Comparison of ENCODE assay signal across 28 cellular contexts in the genomic region with DNA sequence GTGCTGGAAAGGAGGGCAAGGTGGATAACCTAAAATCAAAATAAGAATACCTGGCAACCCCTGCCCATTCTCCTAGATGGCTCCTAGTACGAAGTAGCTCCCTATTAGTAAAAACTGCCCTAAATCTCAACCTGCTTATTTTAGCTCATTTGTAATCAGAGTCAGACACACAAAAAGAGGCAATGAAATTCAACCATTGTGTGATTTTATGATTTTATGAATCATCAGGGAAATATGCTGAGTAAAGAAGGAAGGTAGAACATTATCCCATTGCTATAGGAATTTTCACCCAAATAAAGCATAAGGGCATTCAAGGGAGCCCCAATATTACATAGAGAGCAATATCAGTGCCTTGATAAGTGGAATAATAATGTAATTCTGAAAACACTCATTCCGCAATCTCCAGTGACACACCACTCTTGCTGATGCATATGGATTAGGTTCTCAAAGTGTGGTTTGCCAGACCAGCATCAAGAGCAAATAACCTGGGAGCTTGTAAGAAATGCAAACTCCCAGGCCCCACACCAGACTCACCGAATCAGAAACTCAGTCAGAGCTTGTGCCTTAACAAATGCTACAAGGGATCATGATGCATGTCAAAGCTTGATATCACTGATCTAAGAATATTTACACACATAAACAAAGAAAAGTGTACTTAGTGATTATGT.
"Had no signal": no experiment of that assay in that cellular context is flagged by ENCODE, and none has a peak within 500 bp of the region (broad histone marks: within the 10 kb centered on the region; RNA-seq: fewer than 3 reads in every experiment).

No MANE protein-coding gene starts in this region.

- H3K79me2 ChIP-seq: hepatocyte had no signal

- H3K36me3 ChIP-seq: esophagus squamous epithelium, gastroesophageal sphincter, heart left ventricle, left ventricle myocardium inferior, lower lobe of right lung had no signal

- FAIRE-seq: colon, endothelial cell of umbilical vein, frontal cortex, kidney had no signal

- H3K4me1 ChIP-seq: esophagus squamous epithelium, gastroesophageal sphincter, heart left ventricle, left ventricle myocardium inferior, lower lobe of right lung had no signal

- H3K27me3 ChIP-seq: dorsolateral prefrontal cortex, esophagus squamous epithelium, gastroesophageal sphincter, heart left ventricle, hepatocyte had no signal

- H3K4me2 ChIP-seq: hepatocyte had no signal

- H2AFZ ChIP-seq: hepatocyte had no signal

- DNase-seq: dermis blood vessel endothelial cell; dorsolateral prefrontal cortex; effector CD4-positive, alpha-beta T cell; effector memory CD4-positive, alpha-beta T cell; erythroblast; esophagus squamous epithelium; foreskin fibroblast; heart left ventricle; hypothalamus; immature natural killer cell; islet precursor cell; kidney; kidney glomerular epithelial cell; left colon; left ventricle myocardium inferior; lower lobe of right lung; mesenchymal stem cell; mucosa of descending colon; naive B cell had no signal

- ATAC-seq: esophagus mucosa, gastroesophageal sphincter, heart left ventricle, left colon, left lobe of liver, lower lobe of right lung, mucosa of descending colon had no signal

- H3K9me3 ChIP-seq: gastroesophageal sphincter, lower lobe of right lung, mucosa of descending colon had no signal

- H3K4me3 ChIP-seq: coronary artery, dorsolateral prefrontal cortex, esophagus squamous epithelium, gastroesophageal sphincter, heart left ventricle, hepatocyte, left ventricle myocardium inferior, lower lobe of right lung, mucosa of descending colon had no signal

- H3K27ac ChIP-seq: coronary artery, dorsolateral prefrontal cortex, epithelial cell of prostate, esophagus squamous epithelium, gastroesophageal sphincter, heart left ventricle, hepatocyte, left ventricle myocardium inferior, lower lobe of right lung had no signal
